Comparison of ENCODE assay signal across 8 cellular contexts in the genomic region with DNA sequence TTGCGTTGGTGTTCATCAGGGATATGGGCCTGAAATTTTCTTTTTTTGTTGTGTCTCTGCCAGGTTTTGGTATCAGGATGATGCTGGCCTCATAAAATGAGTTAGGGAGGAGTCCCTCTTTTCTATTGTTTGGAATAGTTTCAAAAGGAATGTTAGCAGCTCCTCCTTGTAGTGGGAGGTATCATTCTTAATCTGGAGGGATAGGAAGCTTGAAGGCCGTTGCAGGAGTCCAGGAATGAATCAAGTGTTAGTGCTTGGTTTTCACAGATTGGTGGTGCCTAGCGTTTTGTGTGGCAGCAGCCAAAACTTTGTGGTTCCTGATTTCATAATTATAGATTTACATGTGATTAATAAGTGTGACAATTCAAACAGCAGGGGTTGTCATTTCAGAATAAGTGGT.
A peak's percentile ranks its signal among the peaks of the same experiment; 100 is the strongest.
DNase-seq lines count a peak whose midpoint lies in the region; ATAC-seq and TF ChIP-seq lines count a peak whose summit lies in the region.
"Not testable (repeated sequence)": the region's sequence is repeated elsewhere in the genome, so short reads cannot be mapped to it uniquely, and the experiment has no call there.

No MANE protein-coding gene starts in this region.

- not testable (repeated sequence) for H3K27me3 Mint-ChIP-seq in CD14-positive monocyte (ENCODE audit: low read depth in 3 of 3); osteocyte (ENCODE audit: unreplicated experiment)

- intact Hi-C loops in CD14-positive monocyte (cut with micrococcal nuclease) (loop anchor here in 1 of 2 donors (2.0 to 5.0 kb wide), 2 partner anchors 31 to 63 kb away; partner anchors contain the start of gene RAB31), Panc1 (cut with micrococcal nuclease; ENCODE audit: unreplicated experiment) (loop anchor here (10.0 kb wide), 1 partner anchor 55 kb away; no protein-coding TSS in a partner anchor)
- intact Hi-C loops in uterus (cut with DNase I; ENCODE audit: low total_unique reads), result not testable (repeated sequence)

- H3K4me3 Mint-ChIP-seq in CD14-positive monocyte; osteocyte (ENCODE audit: unreplicated experiment): not testable (repeated sequence)

- H3K27me3 ChIP-seq in HL-60 (ENCODE audit: insufficient read depth, poor library complexity, severe bottlenecking); Panc1 (ENCODE audit: control insufficient read depth, insufficient read depth, low read length); brain microvascular endothelial cell (replicated peaks); mesendoderm (ENCODE audit: insufficient read depth, low read length, poor library complexity); uterus: not testable (repeated sequence)

- H3K18ac ChIP-seq in mesendoderm (ENCODE audit: low read length), result not testable (repeated sequence)

- in situ Hi-C loops in Panc1 (cut with HindIII; ENCODE audit: low pct_unique_long_range_greater_than_20kb, low sequenced_read_pairs); brain microvascular endothelial cell (cut with HindIII; ENCODE audit: low pct_ligation_motif_present, low sequenced_read_pairs): not testable (repeated sequence)

- not testable (repeated sequence) for H3K4me2 ChIP-seq in mesendoderm (ENCODE audit: low read length)

- not testable (repeated sequence) for TF ChIP-seq POLR2A in uterus (IDR thresholded peaks at IDR 0.05)

- H3K27ac Mint-ChIP-seq in CD14-positive monocyte (peak overlapping the region; percentile 79 to 99 (median 99)), osteocyte (ENCODE audit: unreplicated experiment) (peak overlapping the region; percentile 45)

- no CpG with 5 or more reads among the region's 3 CpGs for WGBS in mesendoderm (ENCODE audit: extremely low coverage, insufficient coverage, low lambda C conversion rate)

- DNase-seq in CD14-positive monocyte (ENCODE audit: low spot score); Panc1 (ENCODE audit: low read depth, low spot score); brain microvascular endothelial cell; osteocyte (ENCODE audit: extremely low spot score, unreplicated experiment); uterus: not testable (repeated sequence)
- peak in 1 of 2 experiments; percentile 58 for DNase-seq in HL-60 (ENCODE audit: low read depth in 1 of 2, low spot score in 1 of 2)
- DNase-seq in fibroblast of pulmonary artery (ENCODE audit: low read depth), result peak; percentile 53
- DNase-seq in mesendoderm, result peak; percentile 51

- peaks cover 20 to 25% of the 10 kb centered on the region in 2 donors for H3K36me3 Mint-ChIP-seq in CD14-positive monocyte
- not testable (repeated sequence) for H3K36me3 Mint-ChIP-seq in osteocyte (ENCODE audit: unreplicated experiment)

- not testable (repeated sequence) for H3K56ac ChIP-seq in mesendoderm (ENCODE audit: low read length)

- not testable (repeated sequence) for H2AK5ac ChIP-seq in mesendoderm (ENCODE audit: low read length)

- peaks cover 94% of the 10 kb centered on the region for H3K4me1 Mint-ChIP-seq in CD14-positive monocyte
- peaks cover 51% of the 10 kb centered on the region for H3K4me1 Mint-ChIP-seq in osteocyte (ENCODE audit: unreplicated experiment)

- not testable (repeated sequence) for ATAC-seq in Panc1

- not testable (repeated sequence) for H3K9ac ChIP-seq in mesendoderm (ENCODE audit: low read length)

- not testable (repeated sequence) for H2BK5ac ChIP-seq in mesendoderm (ENCODE audit: low read length)

- not testable (repeated sequence) for H4K5ac ChIP-seq in mesendoderm (ENCODE audit: low read length)

- not testable (repeated sequence) for H3K23ac ChIP-seq in mesendoderm (ENCODE audit: low read length)

- H3K79me1 ChIP-seq in mesendoderm (ENCODE audit: low read length), result peaks cover 17% of the 10 kb centered on the region

- H3K79me2 ChIP-seq in mesendoderm (ENCODE audit: control insufficient read depth, insufficient read depth, low read length), result peaks cover 15% of the 10 kb centered on the region

- not testable (repeated sequence) for BruUV-seq in Panc1 (replicated peaks; lab: Mats Ljungman, UMichigan)

- TF ChIP-seq CTCF in CD14-positive monocyte (IDR thresholded peaks at IDR 0.05); HL-60 (IDR thresholded peaks at IDR 0.05; ENCODE audit: insufficient read depth, low read length); Panc1 (IDR thresholded peaks at IDR 0.05); brain microvascular endothelial cell (IDR thresholded peaks at IDR 0.05; ENCODE audit: low read depth, low read length, missing control alignments); fibroblast of pulmonary artery (IDR thresholded peaks at IDR 0.05; ENCODE audit: low read length, missing control alignments); osteocyte (IDR thresholded peaks at IDR 0.05); uterus (IDR thresholded peaks at IDR 0.05): not testable (repeated sequence)

- H3K9me3 ChIP-seq in Panc1 (ENCODE audit: control insufficient read depth, insufficient read depth, low read depth, low read length); uterus: not testable (repeated sequence)

- not testable (repeated sequence) for H4K8ac ChIP-seq in mesendoderm (ENCODE audit: low read depth, low read length)

- not testable (repeated sequence) for H3K4me3 ChIP-seq in HL-60 (replicated peaks; ENCODE audit: insufficient read depth, low read length); Panc1 (ENCODE audit: low read depth in 2 of 2, low read length in 2 of 2); brain microvascular endothelial cell (ENCODE audit: low read depth, low read length); fibroblast of pulmonary artery (replicated peaks; ENCODE audit: low read depth, low read length); mesendoderm (ENCODE audit: low read length); uterus

- peaks cover 68% of the 10 kb centered on the region for H3K4me1 ChIP-seq in Panc1 (ENCODE audit: control insufficient read depth, insufficient read depth, low read length)
- H3K4me1 ChIP-seq in mesendoderm (ENCODE audit: control insufficient read depth, low read depth, low read length), result peaks cover 15% of the 10 kb centered on the region
- not testable (repeated sequence) for H3K4me1 ChIP-seq in uterus

- not testable (repeated sequence) for H3K36me3 ChIP-seq in Panc1 (ENCODE audit: control insufficient read depth, insufficient read depth, low read length); brain microvascular endothelial cell (replicated peaks); mesendoderm (ENCODE audit: control insufficient read depth, insufficient read depth, low read length); uterus

- H3K4ac ChIP-seq in mesendoderm (ENCODE audit: low read depth, low read length), result not testable (repeated sequence)

- H3K27ac ChIP-seq in HL-60 (replicated peaks) (peak overlapping the region; percentile 69), Panc1 (ENCODE audit: low read length) (peak overlapping the region; percentile 77), brain microvascular endothelial cell (peak overlapping the region; percentile 1), uterus (peak overlapping the region; percentile 10 to 30)
- H3K27ac ChIP-seq in mesendoderm (ENCODE audit: low read depth, low read length), result not testable (repeated sequence)

- H2BK120ac ChIP-seq in mesendoderm (ENCODE audit: low read depth, low read length), result not testable (repeated sequence)

- POLR2A ChIA-PET in Panc1 (lab: Charles Lee), result interaction anchor here (0.6 kb wide), 2 partner anchors 29 to 128 kb away, joined by 3 read pairs; no protein-coding TSS in a partner anchor

- not testable (repeated sequence) for H3K9me3 Mint-ChIP-seq in CD14-positive monocyte; osteocyte (ENCODE audit: unreplicated experiment)

- CTCF ChIA-PET in Panc1 (lab: Charles Lee), result not testable (repeated sequence)

- H2BK15ac ChIP-seq in mesendoderm (replicated peaks; ENCODE audit: low read depth), result not testable (repeated sequence)
